ENCODE assay signal across 20 cellular contexts in genomic region chr15:40456299-40456712, GRCh38. TPM values are rescaled to one million over a fixed set of nuclear protein-coding genes. Genes with fewer than 3 reads are reported as not detected.
DNase-seq lines count a peak whose midpoint lies in the region; ATAC-seq, FAIRE-seq and TF ChIP-seq lines count a peak whose summit lies in the region.
"Had no signal": no experiment of that assay in that cellular context is flagged by ENCODE, and none has a peak within 500 bp of the region (broad histone marks: within the 10 kb centered on the region; RNA-seq: fewer than 3 reads in every experiment).

No MANE protein-coding gene starts in this region.

- peak overlapping the region in 5 of 12 donors; percentile 10 to 55 (median 48) for H3K27ac ChIP-seq in heart left ventricle
- H3K27ac ChIP-seq in pancreas, result peak overlapping the region in 1 of 4 donors; percentile 22
- H3K27ac ChIP-seq: cardiac muscle cell, right lobe of liver, upper lobe of left lung, VCaP had no signal

- 22 to 40% (median 29%) methylated on average over 7 of the region's 7 CpGs for WGBS in heart left ventricle, 4 donors
- 16 to 25% methylated on average over 7 of the region's 7 CpGs for WGBS in pancreas, 2 donors

- no peak for DNase-seq in activated CD4-positive, alpha-beta T cell treated with anti-CD3 and anti-CD28 coated beads for 36 hours
- DNase-seq in activated CD4-positive, alpha-beta T cell treated with anti-CD3 and anti-CD28 coated beads, Interleukin-2, amount 50 U/mL, for 4 hours, result no peak
- no peak for DNase-seq in T-cell
- peak in 1 of 5 donors; percentile 61 for DNase-seq in heart left ventricle
- peak in 5 of 6 donors; percentile 52 to 73 (median 71) for DNase-seq in pancreas
- DNase-seq in DMS153 treated with DMSO at 0.1 percent for 48 hours (lab: John Stamatoyannopoulos, UW; ENCODE audit: unreplicated experiment), result no peak
- no peak for DNase-seq in NCI-H748 (lab: John Stamatoyannopoulos, UW; ENCODE audit: unreplicated experiment)
- DNase-seq in Ammon's horn (ENCODE audit: low spot score), result no peak
- DNase-seq: activated CD8-positive, alpha-beta memory T cell treated with anti-CD3 and anti-CD28 coated beads, Interleukin-2, amount 10 ng/mL, durations not matched to agents 7 days and 5 days; activated naive CD4-positive, alpha-beta T cell treated with anti-CD3 and anti-CD28 coated beads, Interleukin-2, amount 50 U/mL, for 16 hours; effector memory CD4-positive, alpha-beta T cell; EL; MM.1S; NCI-H187 treated with DMSO at 0.1 percent for 48 hours; NCI-H524 treated with DMSO at 0.1 percent for 48 hours; right lobe of liver; upper lobe of left lung had no signal

- ATAC-seq in activated CD4-positive, alpha-beta T cell treated with anti-CD3 and anti-CD28 coated beads for 36 hours, result no peak
- ATAC-seq in T-cell (replicated peaks in 1 of 4), result no peak
- ATAC-seq in heart left ventricle, result peak; percentile 43 to 69 (median 52)
- ATAC-seq in pancreas, result peak; percentile 58 to 84 (median 78)
- ATAC-seq: activated CD8-positive, alpha-beta memory T cell treated with anti-CD3 and anti-CD28 coated beads, Interleukin-2, amount 10 ng/mL, durations not matched to agents 7 days and 5 days had no signal

- H3K9me3 ChIP-seq in heart left ventricle, result no peaks in the 10 kb centered on the region
- H3K9me3 ChIP-seq in pancreas, result no peaks in the 10 kb centered on the region
- H3K9me3 ChIP-seq: right lobe of liver, upper lobe of left lung had no signal

- no peak overlapping the region for H3K4me3 Mint-ChIP-seq in activated CD4-positive, alpha-beta T cell treated with anti-CD3 and anti-CD28 coated beads for 36 hours
- H3K4me3 Mint-ChIP-seq in T-cell, result peak overlapping the region in 1 of 3 donors; percentile 80
- H3K4me3 Mint-ChIP-seq: activated CD8-positive, alpha-beta memory T cell treated with anti-CD3 and anti-CD28 coated beads, Interleukin-2, amount 10 ng/mL, durations not matched to agents 7 days and 5 days; memory B cell had no signal

- H3K27me3 ChIP-seq in heart left ventricle (no peaks in the 10 kb centered on the region), pancreas (no peaks in the 10 kb centered on the region)
- H3K27me3 ChIP-seq: cardiac muscle cell, right lobe of liver, upper lobe of left lung had no signal

- H3K4me3 ChIP-seq in heart left ventricle (no peak overlapping the region), pancreas (no peak overlapping the region)
- H3K4me3 ChIP-seq: cardiac muscle cell, right lobe of liver, upper lobe of left lung had no signal

- H3K4me1 Mint-ChIP-seq in activated CD4-positive, alpha-beta T cell treated with anti-CD3 and anti-CD28 coated beads for 36 hours, result peaks cover 59% of the 10 kb centered on the region
- H3K4me1 Mint-ChIP-seq in T-cell, result peaks cover 63 to 68% (median 65%) of the 10 kb centered on the region in 3 donors

- H3K4me1 ChIP-seq in heart left ventricle (peaks cover 4 to 60% (median 45%) of the 10 kb centered on the region in 12 donors), pancreas (peaks cover 9 to 28% (median 20%) of the 10 kb centered on the region in 3 donors)

- H3K36me3 ChIP-seq in heart left ventricle, result peaks cover 0 to 29% (median 22%) of the 10 kb centered on the region in 9 donors
- peaks cover 0 to 12% (median 5%) of the 10 kb centered on the region in 3 donors for H3K36me3 ChIP-seq in pancreas
- H3K36me3 ChIP-seq: cardiac muscle cell had no signal

- CTCF ChIA-PET in activated CD4-positive, alpha-beta T cell treated with anti-CD3 and anti-CD28 coated beads for 36 hours (lab: Charles Lee), result interaction anchor here (0.5 to 1.3 kb wide), 6 partner anchors 9 to 281 kb away, joined by 3 to 5 read pairs (median 3); no protein-coding TSS in a partner anchor
- CTCF ChIA-PET in T-cell (lab: Charles Lee), result no interaction called here

- POLR2A ChIA-PET in activated CD4-positive, alpha-beta T cell treated with anti-CD3 and anti-CD28 coated beads for 36 hours (lab: Charles Lee), result no interaction called here
- POLR2A ChIA-PET in T-cell (lab: Charles Lee), result interaction anchor here in 1 of 2 donors (0.7 kb wide), 1 partner anchor 19 kb away, joined by 3 read pairs; no protein-coding TSS in a partner anchor

- TF ChIP-seq CTCF in heart left ventricle (IDR thresholded peaks at IDR 0.05) (no peak), pancreas (IDR thresholded peaks at IDR 0.05) (no peak)

- H3K27me3 Mint-ChIP-seq in activated CD4-positive, alpha-beta T cell treated with anti-CD3 and anti-CD28 coated beads for 36 hours, result no peaks in the 10 kb centered on the region
- H3K27me3 Mint-ChIP-seq in T-cell, result no peaks in the 10 kb centered on the region
- H3K27me3 Mint-ChIP-seq: activated CD8-positive, alpha-beta memory T cell treated with anti-CD3 and anti-CD28 coated beads, Interleukin-2, amount 10 ng/mL, durations not matched to agents 7 days and 5 days; memory B cell had no signal

- peak overlapping the region; percentile 74 for H3K27ac Mint-ChIP-seq in activated CD4-positive, alpha-beta T cell treated with anti-CD3 and anti-CD28 coated beads for 36 hours
- H3K27ac Mint-ChIP-seq in T-cell, result peak overlapping the region; percentile 23 to 97
- H3K27ac Mint-ChIP-seq: activated CD8-positive, alpha-beta memory T cell treated with anti-CD3 and anti-CD28 coated beads, Interleukin-2, amount 10 ng/mL, durations not matched to agents 7 days and 5 days; memory B cell had no signal

- no peaks in the 10 kb centered on the region for H3K9me3 Mint-ChIP-seq in activated CD4-positive, alpha-beta T cell treated with anti-CD3 and anti-CD28 coated beads for 36 hours (ENCODE audit: low read depth)
- no peaks in the 10 kb centered on the region for H3K9me3 Mint-ChIP-seq in T-cell
- H3K9me3 Mint-ChIP-seq: memory B cell had no signal

- no peak for TF ChIP-seq POLR2A in heart left ventricle (IDR thresholded peaks at IDR 0.05)

- no peak for FAIRE-seq in pancreas (lab: Jason Lieb, UNC)

- intact Hi-C loops in activated CD4-positive, alpha-beta T cell treated with anti-CD3 and anti-CD28 coated beads for 36 hours (cut with DNase I, micrococcal nuclease), result no loop called here
- intact Hi-C loops in heart left ventricle (cut with DNase I) (no loop called here), pancreas (cut with DNase I) (no loop called here)

- H3K36me3 Mint-ChIP-seq in activated CD4-positive, alpha-beta T cell treated with anti-CD3 and anti-CD28 coated beads for 36 hours (ENCODE audit: low read depth), result no peaks in the 10 kb centered on the region
- H3K36me3 Mint-ChIP-seq in T-cell, result no peaks in the 10 kb centered on the region
- H3K36me3 Mint-ChIP-seq: activated CD8-positive, alpha-beta memory T cell treated with anti-CD3 and anti-CD28 coated beads, Interleukin-2, amount 10 ng/mL, durations not matched to agents 7 days and 5 days had no signal

RNA-seq across cellular contexts. Expression of gene CHST14, which starts 14.5 kb away (rescaled TPM):
- 1 to 10 TPM; 5.4 to 6.2 TPM for total RNA-seq in activated CD4-positive, alpha-beta T cell treated with anti-CD3 and anti-CD28 coated beads for 36 hours
- total RNA-seq in T-cell (10 to 100 TPM in 2 of 5 donors, 1 to 10 TPM in 3; 5.8 to 13.3 (median 9.9) TPM), heart left ventricle (10 to 100 TPM in 3 of 9 donors, 1 to 10 TPM in 6; 6.4 to 10.8 (median 8.6) TPM), pancreas (1 to 10 TPM; 3.1 to 8.9 (median 4.1) TPM)
- polyA plus RNA-seq in heart left ventricle (1 to 10 TPM; 6.0 to 6.2 TPM), pancreas (1 to 10 TPM; 4.0 to 6.1 TPM)

RNA-seq across cellular contexts. Expression of gene BAHD1, which starts 15.6 kb away (rescaled TPM):
- 10 to 100 TPM; 15.3 to 16.7 TPM for total RNA-seq in activated CD4-positive, alpha-beta T cell treated with anti-CD3 and anti-CD28 coated beads for 36 hours
- total RNA-seq in T-cell (10 to 100 TPM; 31.1 to 50.9 (median 48.1) TPM), heart left ventricle (10 to 100 TPM; 12.8 to 28.4 (median 16.1) TPM), pancreas (10 to 100 TPM in 4 of 6 donors, 1 to 10 TPM in 2; 8.0 to 16.3 (median 10.7) TPM)
- polyA plus RNA-seq in heart left ventricle (10 to 100 TPM in 1 of 2 donors, 1 to 10 TPM in 1; 7.8 to 17.3 TPM), pancreas (10 to 100 TPM in 1 of 2 donors, 1 to 10 TPM in 1; 9.7 to 13.1 TPM)

RNA-seq across cellular contexts. Expression of gene IVD, which starts 50.7 kb away (rescaled TPM):
- total RNA-seq in activated CD4-positive, alpha-beta T cell treated with anti-CD3 and anti-CD28 coated beads for 36 hours, result 10 to 100 TPM; 30.8 to 46.2 TPM
- total RNA-seq in T-cell (10 to 100 TPM; 52.3 to 89.8 (median 81.4) TPM), heart left ventricle (100 to 1,000 TPM in 4 of 9 donors, 10 to 100 TPM in 5; 72.1 to 130 (median 99.8) TPM), pancreas (10 to 100 TPM; 23.8 to 41.3 (median 30.1) TPM)
- polyA plus RNA-seq in heart left ventricle (10 to 100 TPM; 52.9 to 56.2 TPM), pancreas (10 to 100 TPM; 26.0 to 38.5 TPM)

Comparison
In these comparisons a context has a peak if more than half of its experiments do, and no peak if none do; other contexts are left out.
1. ATAC-seq: peak in heart left ventricle (4 of 4) and pancreas (4 of 4); none in activated CD4-positive, alpha-beta T cell treated with anti-CD3 and anti-CD28 coated beads for 36 hours (single experiment) and T-cell (0 of 4).
2. DNase-seq: peak in pancreas (5 of 6); none in activated CD4-positive, alpha-beta T cell treated with anti-CD3 and anti-CD28 coated beads for 36 hours (single experiment), activated CD4-positive, alpha-beta T cell treated with anti-CD3 and anti-CD28 coated beads, Interleukin-2, amount 50 U/mL, for 4 hours (0 of 2), T-cell (0 of 34), DMS153 treated with DMSO at 0.1 percent for 48 hours (single experiment), NCI-H748 (single experiment) and Ammon's horn (single experiment).